31 cellular contexts compared by ENCODE assay signal in the genomic region with DNA sequence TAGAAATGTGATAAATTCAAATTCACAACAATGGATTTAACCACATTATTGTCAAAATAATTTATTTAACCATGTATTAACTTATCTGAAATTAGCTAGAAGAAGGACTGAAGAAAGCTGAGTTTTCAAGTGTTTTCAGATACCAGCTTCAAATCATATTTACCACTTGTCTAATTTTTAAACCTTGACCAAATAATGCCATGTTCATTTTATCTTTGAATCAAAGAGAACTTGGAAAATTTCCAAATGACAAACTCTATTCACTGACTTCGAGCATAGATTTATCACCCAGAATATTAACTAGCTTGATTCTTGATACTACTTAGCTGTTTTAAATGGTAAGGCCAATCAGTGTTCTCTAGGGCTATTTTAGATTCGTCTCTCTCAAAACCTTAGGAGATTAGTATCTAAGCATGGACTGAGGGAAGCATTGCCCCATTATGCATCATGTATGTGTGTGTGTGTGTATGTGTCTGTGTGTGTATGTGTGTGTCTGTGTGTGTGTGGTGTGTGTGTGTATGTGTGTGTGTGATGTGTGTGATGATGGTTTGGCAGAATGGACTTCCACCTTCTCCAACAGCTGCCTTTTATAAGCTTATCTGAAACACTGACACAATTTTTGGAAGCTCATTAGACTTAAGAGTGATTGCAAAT.
"Had no signal": no experiment of that assay in that cellular context is flagged by ENCODE, and none has a peak within 500 bp of the region (broad histone marks: within the 10 kb centered on the region; RNA-seq: fewer than 3 reads in every experiment).

No MANE protein-coding gene starts in this region.

- H3K4me3 ChIP-seq: adrenal gland, MG63, SJSA1 had no signal

- H3K36me3 Mint-ChIP-seq: activated naive CD4-positive, alpha-beta T cell treated with anti-CD3 and anti-CD28 coated beads, Interleukin-2, amount 50 U/mL, for 24 hours; brain had no signal

- H3K27me3 Mint-ChIP-seq: activated CD4-positive, alpha-beta T cell treated with anti-CD3 and anti-CD28 coated beads, Interleukin-2, amount 10 ng/mL, durations not matched to agents 7 days and 5 days; activated naive CD4-positive, alpha-beta T cell treated with anti-CD3 and anti-CD28 coated beads, Interleukin-2, amount 50 U/mL, for 24 hours; activated T-cell treated with anti-CD3 and anti-CD28 coated beads, Interleukin-2, amount 50 U/mL, for 24 hours had no signal

- H3K4me1 ChIP-seq: adrenal gland had no signal

- H3K36me3 ChIP-seq: adrenal gland, MG63, SJSA1 had no signal

- H3K27me3 ChIP-seq: adrenal gland, MG63, SJSA1 had no signal

- H3K27ac Mint-ChIP-seq: activated CD4-positive, alpha-beta T cell treated with anti-CD3 and anti-CD28 coated beads, Interleukin-2, amount 10 ng/mL, durations not matched to agents 7 days and 5 days; activated CD8-positive, alpha-beta T cell treated with anti-CD3 and anti-CD28 coated beads, Interleukin-2, amount 10 ng/mL, durations not matched to agents 7 days and 5 days; activated naive CD4-positive, alpha-beta T cell treated with anti-CD3 and anti-CD28 coated beads, Interleukin-2, amount 50 U/mL, for 24 hours; activated T-cell treated with anti-CD3 and anti-CD28 coated beads, Interleukin-2, amount 50 U/mL, for 24 hours; activated T-helper 2 cell treated with anti-CD3 and anti-CD28 coated beads, Interferon-gamma antibody, Interleukin-2, Interleukin-4, amounts not matched to agents 10 μg/mL and 5 μg/mL and 100 μg/mL, durations not matched to agents 14 hours and 24 hours and 36 hours had no signal

- FAIRE-seq: bronchial epithelial cell had no signal

- H3K4me3 Mint-ChIP-seq: activated CD4-positive, alpha-beta T cell treated with anti-CD3 and anti-CD28 coated beads, Interleukin-2, amount 10 ng/mL, durations not matched to agents 7 days and 5 days; activated CD8-positive, alpha-beta T cell treated with anti-CD3 and anti-CD28 coated beads, Interleukin-2, amount 10 ng/mL, durations not matched to agents 7 days and 5 days; activated naive CD4-positive, alpha-beta T cell treated with anti-CD3 and anti-CD28 coated beads, Interleukin-2, amount 50 U/mL, for 24 hours; activated T-cell treated with anti-CD3 and anti-CD28 coated beads, Interleukin-2, amount 50 U/mL, for 24 hours; brain had no signal

- ATAC-seq: activated CD8-positive, alpha-beta T cell treated with anti-CD3 and anti-CD28 coated beads, Interleukin-2, amount 10 ng/mL, durations not matched to agents 7 days and 5 days; Panc1 had no signal

- H3K9me3 ChIP-seq: adrenal gland, MG63, SJSA1 had no signal

- H3K4me1 Mint-ChIP-seq: activated CD4-positive, alpha-beta T cell treated with anti-CD3 and anti-CD28 coated beads, Interleukin-2, amount 10 ng/mL, durations not matched to agents 7 days and 5 days; activated naive CD4-positive, alpha-beta T cell treated with anti-CD3 and anti-CD28 coated beads, Interleukin-2, amount 50 U/mL, for 24 hours had no signal

- DNase-seq: activated CD4-positive, alpha-beta T cell treated with anti-CD3 and anti-CD28 coated beads, Interleukin-2, amount 10 ng/mL, durations not matched to agents 7 days and 5 days; activated CD4-positive, alpha-beta T cell treated with anti-CD3 and anti-CD28 coated beads, Interleukin-2, amount 50 U/mL, for 48 hours; activated CD8-positive, alpha-beta T cell treated with anti-CD3 and anti-CD28 coated beads, Interleukin-2, amount 10 ng/mL, durations not matched to agents 7 days and 5 days; activated gamma-delta T cell; activated naive CD4-positive, alpha-beta T cell treated with Interleukin-2 at 50 U/mL for 16 hours; activated T-cell treated with anti-CD3 and anti-CD28 coated beads, Interleukin-2, amount 50 U/mL, for 24 hours; adrenal gland; caudate nucleus; cerebellar nuclear complex; Kasumi-1; KG1; MG63; MV-4-11; NCI-H1092; NCI-H146; NCI-H187; NCI-H2029 treated with DMSO at 0.1 percent for 48 hours; NCI-H2107; NCI-H2171; NCI-H526 treated with DMSO at 0.1 percent for 48 hours; NCI-H774; RPMI8226; SHP77 treated with DMSO at 0.1 percent for 48 hours; SW 1271; T1000 had no signal

- H3K27ac ChIP-seq: adrenal gland, SJSA1 had no signal

- H3K9me3 Mint-ChIP-seq: activated CD4-positive, alpha-beta T cell treated with anti-CD3 and anti-CD28 coated beads, Interleukin-2, amount 10 ng/mL, durations not matched to agents 7 days and 5 days; activated naive CD4-positive, alpha-beta T cell treated with anti-CD3 and anti-CD28 coated beads, Interleukin-2, amount 50 U/mL, for 24 hours; activated T-cell treated with anti-CD3 and anti-CD28 coated beads, Interleukin-2, amount 50 U/mL, for 24 hours; activated T-helper 2 cell treated with anti-CD3 and anti-CD28 coated beads, Interferon-gamma antibody, Interleukin-2, Interleukin-4, amounts not matched to agents 10 μg/mL and 5 μg/mL and 100 μg/mL, durations not matched to agents 14 hours and 24 hours and 36 hours; brain had no signal
